Comparison of ENCODE assay signal across 1 cellular context in the genomic region with DNA sequence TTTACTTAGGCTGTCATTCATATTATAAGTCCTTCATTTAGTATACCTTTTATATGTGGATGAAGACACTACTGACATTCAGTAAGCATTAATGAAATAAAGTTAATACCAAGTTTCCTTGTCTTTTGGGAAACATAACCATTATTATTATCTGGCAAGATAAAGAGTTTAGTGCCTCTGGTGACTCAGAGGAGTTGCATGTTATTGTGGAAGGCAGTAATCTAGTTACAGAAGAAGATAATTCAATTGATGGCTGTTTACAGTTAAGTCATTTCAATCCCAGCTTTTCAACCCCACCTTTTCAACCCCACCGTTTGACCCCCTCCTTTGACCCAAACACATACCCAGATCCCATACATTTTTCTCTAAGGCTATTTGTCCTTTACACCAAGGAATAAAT.
TF ChIP-seq lines count a peak whose summit lies in the region.

No MANE protein-coding gene starts in this region.

TF ChIP-seq in SK-N-SH, 30 proteins besides CTCF, POLR2A, EP300 and RAD21 (continued from another document):
- TF ChIP-seq, protein P1, sequence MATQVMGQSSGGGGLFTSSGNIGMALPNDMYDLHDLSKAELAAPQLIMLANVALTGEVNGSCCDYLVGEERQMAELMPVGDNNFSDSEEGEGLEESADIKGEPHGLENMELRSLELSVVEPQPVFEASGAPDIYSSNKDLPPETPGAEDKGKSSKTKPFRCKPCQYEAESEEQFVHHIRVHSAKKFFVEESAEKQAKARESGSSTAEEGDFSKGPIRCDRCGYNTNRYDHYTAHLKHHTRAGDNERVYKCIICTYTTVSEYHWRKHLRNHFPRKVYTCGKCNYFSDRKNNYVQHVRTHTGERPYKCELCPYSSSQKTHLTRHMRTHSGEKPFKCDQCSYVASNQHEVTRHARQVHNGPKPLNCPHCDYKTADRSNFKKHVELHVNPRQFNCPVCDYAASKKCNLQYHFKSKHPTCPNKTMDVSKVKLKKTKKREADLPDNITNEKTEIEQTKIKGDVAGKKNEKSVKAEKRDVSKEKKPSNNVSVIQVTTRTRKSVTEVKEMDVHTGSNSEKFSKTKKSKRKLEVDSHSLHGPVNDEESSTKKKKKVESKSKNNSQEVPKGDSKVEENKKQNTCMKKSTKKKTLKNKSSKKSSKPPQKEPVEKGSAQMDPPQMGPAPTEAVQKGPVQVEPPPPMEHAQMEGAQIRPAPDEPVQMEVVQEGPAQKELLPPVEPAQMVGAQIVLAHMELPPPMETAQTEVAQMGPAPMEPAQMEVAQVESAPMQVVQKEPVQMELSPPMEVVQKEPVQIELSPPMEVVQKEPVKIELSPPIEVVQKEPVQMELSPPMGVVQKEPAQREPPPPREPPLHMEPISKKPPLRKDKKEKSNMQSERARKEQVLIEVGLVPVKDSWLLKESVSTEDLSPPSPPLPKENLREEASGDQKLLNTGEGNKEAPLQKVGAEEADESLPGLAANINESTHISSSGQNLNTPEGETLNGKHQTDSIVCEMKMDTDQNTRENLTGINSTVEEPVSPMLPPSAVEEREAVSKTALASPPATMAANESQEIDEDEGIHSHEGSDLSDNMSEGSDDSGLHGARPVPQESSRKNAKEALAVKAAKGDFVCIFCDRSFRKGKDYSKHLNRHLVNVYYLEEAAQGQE (IDR thresholded peaks at IDR 0.05; ENCODE audit: low read depth, low read length): no peak
- TF ChIP-seq SMC3 (IDR thresholded peaks at IDR 0.05; ENCODE audit: low read depth, low read length): no peak
- no peak for TF ChIP-seq FOXM1 (IDR thresholded peaks at IDR 0.05; ENCODE audit: low read depth)
- TF ChIP-seq MEF2A (IDR thresholded peaks at IDR 0.05; ENCODE audit: borderline replicate concordance, low read depth): no peak
- TF ChIP-seq TAF1 (IDR thresholded peaks at IDR 0.05; ENCODE audit: borderline replicate concordance, low read depth, low read length): no peak
